9 cellular contexts compared by ENCODE assay signal in genomic region chr12:50070314-50071060, GRCh38. TPM values are rescaled to one million over a fixed set of nuclear protein-coding genes. Genes with fewer than 3 reads are reported as not detected.
A peak's percentile ranks its signal among the peaks of the same experiment; 100 is the strongest.
DNase-seq lines count a peak whose midpoint lies in the region; ATAC-seq and TF ChIP-seq lines count a peak whose summit lies in the region.
"Had no signal": no experiment of that assay in that cellular context is flagged by ENCODE, and none has a peak within 500 bp of the region (broad histone marks: within the 10 kb centered on the region; RNA-seq: fewer than 3 reads in every experiment).

No MANE protein-coding gene starts in this region.

- H3K4me1 ChIP-seq in liver (ENCODE audit: control insufficient read depth in 4 of 4, insufficient read depth in 4 of 4, low read length in 3 of 4), result peaks cover 0 to 6% (median 5%) of the 10 kb centered on the region in 4 donors

- 34% methylated on average over 9 of the region's 9 CpGs for WGBS in liver

- ATAC-seq in activated B cell treated with CpG ODN at 0.5 μM for 24 hours (ENCODE audit: low read depth) (peak; percentile 58), GM18909 (IDR thresholded peaks at IDR 0.05; ENCODE audit: poor library complexity, unreplicated experiment) (no peak)

- POLR2A ChIA-PET in activated B cell treated with CpG ODN at 0.5 μM for 24 hours (lab: Charles Lee), result interaction anchor here (1.4 kb wide), 1 partner anchor 103 kb away, joined by 4 read pairs; no protein-coding TSS in a partner anchor

- TF ChIP-seq RAD21 in liver (IDR thresholded peaks at IDR 0.05), result peak; percentile 90 to 96

- H3K27ac ChIP-seq in liver (ENCODE audit: low read depth in 1 of 2, low read length in 2 of 2), result no peak overlapping the region
- H3K27ac ChIP-seq: skin epidermis had no signal

- no peak overlapping the region for H3K4me3 ChIP-seq in liver (ENCODE audit: low read depth in 1 of 3, low read length in 3 of 3)
- H3K4me3 ChIP-seq: skin epidermis had no signal

- CTCF ChIA-PET in activated B cell treated with CpG ODN at 0.5 μM for 24 hours (lab: Charles Lee), result interaction anchor here (0.6 to 7.6 kb wide), 16 partner anchors 9 to 127 kb away, joined by 3 to 73 read pairs (median 4); partner anchors contain the start of genes CERS5, COX14 and GPD1

- intact Hi-C loops in activated B cell treated with CpG ODN at 0.5 μM for 24 hours (cut with micrococcal nuclease), result loop anchor here (1.0 to 10.0 kb wide), 4 partner anchors 33 to 564 kb away; no protein-coding TSS in a partner anchor

- H3K9me3 ChIP-seq in liver (ENCODE audit: control insufficient read depth in 4 of 4, low read length in 3 of 4), result no peaks in the 10 kb centered on the region

- in situ Hi-C loops in ACHN (cut with HindIII; ENCODE audit: low pct_ligation_motif_present, low pct_unique_long_range_greater_than_20kb, low sequenced_read_pairs), result loop anchor here (25.0 kb wide), 2 partner anchors 108 to 208 kb away; partner anchors contain the start of genes AQP2, AQP5 and AQP6

- DNase-seq in ACHN, result peak; percentile 85
- DNase-seq in GM19238 (ENCODE audit: insufficient read length, low spot score), result peak; percentile 54
- peak; percentile 73 for DNase-seq in NCI-H2196 (lab: John Stamatoyannopoulos, UW; ENCODE audit: unreplicated experiment)
- peak; percentile 53 for DNase-seq in activated B cell treated with CpG ODN at 0.5 μM for 24 hours
- peak; percentile 83 for DNase-seq in cerebellum (ENCODE audit: low spot score)
- DNase-seq in stimulated activated CD4-positive, alpha-beta T cell treated with anti-CD3 and anti-CD28 coated beads, Interleukin-4, amount 100 ng/mL, for 24 hours, result peak; percentile 73

- no peak overlapping the region for H3K9ac ChIP-seq in liver (ENCODE audit: low read depth in 1 of 2, low read length in 2 of 2)

- no peak overlapping the region for H3K4me3 Mint-ChIP-seq in activated B cell treated with CpG ODN at 0.5 μM for 24 hours

- H3K27ac Mint-ChIP-seq in activated B cell treated with CpG ODN at 0.5 μM for 24 hours, result no peak overlapping the region

- peaks cover 11% of the 10 kb centered on the region for H3K27me3 Mint-ChIP-seq in activated B cell treated with CpG ODN at 0.5 μM for 24 hours

- no peaks in the 10 kb centered on the region for H3K36me3 Mint-ChIP-seq in activated B cell treated with CpG ODN at 0.5 μM for 24 hours (ENCODE audit: low read depth)

- no peaks in the 10 kb centered on the region for H3K9me3 Mint-ChIP-seq in activated B cell treated with CpG ODN at 0.5 μM for 24 hours

- peaks cover 4% of the 10 kb centered on the region for H3K4me1 Mint-ChIP-seq in activated B cell treated with CpG ODN at 0.5 μM for 24 hours

- H3K36me3 ChIP-seq in liver (ENCODE audit: control insufficient read depth in 4 of 4, insufficient read depth in 3 of 4, low read depth in 1 of 4, low read length in 3 of 4), result no peaks in the 10 kb centered on the region

- no peaks in the 10 kb centered on the region for H3K27me3 ChIP-seq in liver (ENCODE audit: control insufficient read depth in 4 of 4, insufficient read depth in 4 of 4, low read length in 3 of 4)

- TF ChIP-seq CTCF in activated B cell treated with CpG ODN at 0.5 μM for 24 hours (IDR thresholded peaks at IDR 0.05) (peak; percentile 40), liver (IDR thresholded peaks at IDR 0.05; ENCODE audit: low read depth, low read length, missing input control) (peak; percentile 92)

TF ChIP-seq in liver, 16 proteins besides CTCF, POLR2A, EP300 and RAD21:
- TF ChIP-seq NR2F2 (IDR thresholded peaks at IDR 0.05) (no peak), MAX (IDR thresholded peaks at IDR 0.05) (no peak), GABPA (IDR thresholded peaks at IDR 0.05 in 1 of 2, conservative IDR thresholded peaks at IDR 0.05 in 1 of 2) (no peak), JUND (IDR thresholded peaks at IDR 0.05) (no peak), RXRA (IDR thresholded peaks at IDR 0.05) (no peak), EGR1 (IDR thresholded peaks at IDR 0.05; ENCODE audit: low read depth in 2 of 2) (no peak), SP1 (IDR thresholded peaks at IDR 0.05) (no peak), FOXA2 (IDR thresholded peaks at IDR 0.05) (no peak), YY1 (IDR thresholded peaks at IDR 0.05) (no peak), ZBTB33 (IDR thresholded peaks at IDR 0.05) (no peak), TAF1 (conservative IDR thresholded peaks at IDR 0.05) (no peak), HNF4A (conservative IDR thresholded peaks at IDR 0.05) (no peak), FOXA1 (IDR thresholded peaks at IDR 0.05) (no peak), REST (IDR thresholded peaks at IDR 0.05) (no peak), HNF4G (IDR thresholded peaks at IDR 0.05) (no peak)
- TF ChIP-seq, protein P1, sequence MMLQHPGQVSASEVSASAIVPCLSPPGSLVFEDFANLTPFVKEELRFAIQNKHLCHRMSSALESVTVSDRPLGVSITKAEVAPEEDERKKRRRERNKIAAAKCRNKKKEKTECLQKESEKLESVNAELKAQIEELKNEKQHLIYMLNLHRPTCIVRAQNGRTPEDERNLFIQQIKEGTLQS (IDR thresholded peaks at IDR 0.05), result no peak

RNA-seq across cellular contexts. Expression of gene ASIC1, which starts 13.1 kb away (rescaled TPM):
- total RNA-seq in activated B cell treated with CpG ODN at 0.5 μM for 24 hours (not detected in 2 replicates), cerebellum (20.5 TPM), liver (under 1 TPM; 0.05 to 0.08 TPM)
- polyA plus RNA-seq in liver, result under 1 TPM in 1 of 2 donors, not detected in 1; 0.06 TPM

RNA-seq across cellular contexts. Expression of gene SMARCD1, which starts 14.7 kb away (rescaled TPM):
- total RNA-seq in activated B cell treated with CpG ODN at 0.5 μM for 24 hours (101 and 108 TPM in 2 replicates), cerebellum (61.9 TPM), liver (10 to 100 TPM; 19.1 to 24.4 TPM)
- polyA plus RNA-seq in liver, result 10 to 100 TPM in 1 of 2 donors, 1 to 10 TPM in 1; 4.6 to 11.6 TPM

RNA-seq across cellular contexts. Expression of gene GPD1, which starts 33.3 kb away (rescaled TPM):
- total RNA-seq in activated B cell treated with CpG ODN at 0.5 μM for 24 hours (0.46 and 0.60 TPM in 2 replicates), cerebellum (1.7 TPM), liver (100 to 1,000 TPM in 1 of 2 donors, 10 to 100 TPM in 1; 12.0 to 323 TPM)
- 100 to 1,000 TPM in 1 of 2 donors, 10 to 100 TPM in 1; 43.8 to 127 TPM for polyA plus RNA-seq in liver

RNA-seq across cellular contexts. Expression of gene COX14, which starts 41.5 kb away (rescaled TPM):
- 40.8 and 42.4 TPM in 2 replicates for total RNA-seq in activated B cell treated with CpG ODN at 0.5 μM for 24 hours
- total RNA-seq in cerebellum, result 15.3 TPM
- total RNA-seq in liver, result 10 to 100 TPM; 26.7 to 29.6 TPM
- 100 to 1,000 TPM in 1 of 2 donors, 10 to 100 TPM in 1; 77.4 to 172 TPM for polyA plus RNA-seq in liver

RNA-seq across cellular contexts. Expression of gene RACGAP1, which starts 45.2 kb away (rescaled TPM):
- total RNA-seq in activated B cell treated with CpG ODN at 0.5 μM for 24 hours, result 12.2 and 12.6 TPM in 2 replicates
- 38.3 TPM for total RNA-seq in cerebellum
- total RNA-seq in liver, result 10 to 100 TPM in 1 of 2 donors, 1 to 10 TPM in 1; 2.4 to 38.3 TPM
- polyA plus RNA-seq in liver, result 1 to 10 TPM; 1.0 to 3.4 TPM

Comparison
In these comparisons a context has a peak if more than half of its experiments do, and no peak if none do; other contexts are left out.
1. RNA of gene ASIC1, which starts 13.1 kb away (total RNA-seq): 20.5 TPM in cerebellum (single experiment); 0.05 to 0.08 TPM in liver and not detected in activated B cell treated with CpG ODN at 0.5 μM for 24 hours; every median in the first group is over 10 times any median in the second.
2. Peak in every context shown above with its lines, with median percentiles within 50 percentile points of each other: DNase-seq.